9 cellular contexts compared by ENCODE assay signal in the genomic region with DNA sequence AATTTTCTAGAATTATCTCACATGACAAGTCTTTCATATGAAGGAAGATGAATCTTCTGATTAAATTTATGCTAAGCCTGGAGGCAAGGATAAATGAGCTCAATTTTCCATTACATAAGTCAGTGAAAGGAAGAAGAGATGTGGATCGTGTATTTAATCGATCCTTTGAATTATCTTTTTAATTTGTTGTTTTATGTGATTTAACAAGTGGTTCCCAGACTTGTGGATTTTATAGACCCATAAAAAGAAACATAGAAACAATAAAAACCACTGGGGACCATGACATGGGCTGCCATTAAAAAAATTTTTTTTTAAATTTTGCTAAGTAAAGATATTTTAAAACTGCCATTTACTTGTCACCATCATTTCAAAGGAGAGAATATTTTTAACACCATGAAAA.
"Had no signal": no experiment of that assay in that cellular context is flagged by ENCODE, and none has a peak within 500 bp of the region (broad histone marks: within the 10 kb centered on the region; RNA-seq: fewer than 3 reads in every experiment).

No MANE protein-coding gene starts in this region.

- H3K36me3 ChIP-seq: HAP-1 had no signal

- H3K4me1 ChIP-seq: HAP-1 had no signal

- H3K4me3 ChIP-seq: GM23248, HAP-1 had no signal

- H3K9ac ChIP-seq: GM23248, KMS-11 had no signal

- FAIRE-seq: HepG2 had no signal

- H3K27ac ChIP-seq: GM23248, HL-60, KMS-11 had no signal

- H3K9me3 ChIP-seq: HAP-1 had no signal

- DNase-seq: GM23248, GOT3, H7, KBM-7 had no signal

- ATAC-seq: HCT116, HepG2 had no signal
